Comparison of ENCODE assay signal across 9 cellular contexts in genomic region chr15:33068007-33068441, GRCh38.
DNase-seq lines count a peak whose midpoint lies in the region; ATAC-seq, FAIRE-seq and TF ChIP-seq lines count a peak whose summit lies in the region.
"Had no signal": no experiment of that assay in that cellular context is flagged by ENCODE, and none has a peak within 500 bp of the region (broad histone marks: within the 10 kb centered on the region; RNA-seq: fewer than 3 reads in every experiment).

No MANE protein-coding gene starts in this region.

- H3K4me1 ChIP-seq in upper lobe of right lung, result peaks cover 13% of the 10 kb centered on the region

- H3K4me3 Mint-ChIP-seq in MCF 10A (ENCODE audit: unreplicated experiment), result peak overlapping the region; percentile 67

- H3K9me3 Mint-ChIP-seq in MCF 10A (ENCODE audit: unreplicated experiment), result no peaks in the 10 kb centered on the region

- no TSS peak for BruUV-seq in MCF 10A (replicated peaks; lab: Mats Ljungman, UMichigan)

- CTCF ChIA-PET in MCF 10A (lab: Yijun Ruan, JAX), result interaction anchor here (0.6 to 1.9 kb wide), 13 partner anchors 8 to 778 kb away, joined by 3 to 9 read pairs (median 4); no protein-coding TSS in a partner anchor

- intact Hi-C loops in MCF 10A (cut with micrococcal nuclease), result no loop called here
- intact Hi-C loops in upper lobe of right lung (cut with DNase I), result no loop called here

- no peaks in the 10 kb centered on the region for H3K27me3 ChIP-seq in upper lobe of right lung

- ATAC-seq in upper lobe of right lung, result peak; percentile 89
- no peak for ATAC-seq in GM21786 (IDR thresholded peaks at IDR 0.05; ENCODE audit: unreplicated experiment)

- H3K36me3 Mint-ChIP-seq in MCF 10A (ENCODE audit: insufficient read depth, unreplicated experiment), result peaks cover 4% of the 10 kb centered on the region
- H3K36me3 Mint-ChIP-seq: CD4-positive, CD25-positive, alpha-beta regulatory T cell had no signal

- TF ChIP-seq CTCF in MCF 10A (IDR thresholded peaks at IDR 0.05; ENCODE audit: unreplicated experiment), result no peak
- TF ChIP-seq CTCF in upper lobe of right lung (IDR thresholded peaks at IDR 0.05), result no peak

- peaks cover 28% of the 10 kb centered on the region for H3K4me1 Mint-ChIP-seq in MCF 10A (ENCODE audit: insufficient read depth, unreplicated experiment)

- H3K9me3 ChIP-seq in upper lobe of right lung, result no peaks in the 10 kb centered on the region

- peak overlapping the region; percentile 79 for H3K27ac ChIP-seq in upper lobe of right lung

- POLR2A ChIA-PET in MCF 10A (lab: Yijun Ruan, JAX), result interaction anchor here (0.9 to 1.4 kb wide), 12 partner anchors 11 to 99 kb away, joined by 3 to 6 read pairs (median 4); no protein-coding TSS in a partner anchor

- FAIRE-seq in urothelium cell line (lab: Jason Lieb, UNC), result no peak

- no peaks in the 10 kb centered on the region for H3K36me3 ChIP-seq in upper lobe of right lung

- DNase-seq in SIG-M5 treated with dmso at 0.1 percent for 504 hours (lab: John Stamatoyannopoulos, UW; ENCODE audit: unreplicated experiment) (peak; percentile 41), SIG-M5 (lab: John Stamatoyannopoulos, UW) (no peak), NCI-H526 treated with DMSO at 0.1 percent for 48 hours (lab: John Stamatoyannopoulos, UW) (peak; percentile 49), MCF 10A (ENCODE audit: unreplicated experiment) (peak; percentile 46), medulla oblongata (ENCODE audit: extremely low spot score) (peak; percentile 81), upper lobe of right lung (peak; percentile 90), urothelium cell line (ENCODE audit: low spot score) (no peak)

- H3K4me3 ChIP-seq in upper lobe of right lung, result peak overlapping the region; percentile 39

- H3K27me3 Mint-ChIP-seq in MCF 10A (ENCODE audit: insufficient read depth, unreplicated experiment), result no peaks in the 10 kb centered on the region

- peak overlapping the region; percentile 97 for H3K27ac Mint-ChIP-seq in MCF 10A (ENCODE audit: low read depth, unreplicated experiment)

Comparison
In these comparisons a context has a peak if more than half of its experiments do, and no peak if none do; other contexts are left out.
1. DNase-seq: peak in SIG-M5 treated with dmso at 0.1 percent for 504 hours (single experiment), NCI-H526 treated with DMSO at 0.1 percent for 48 hours (single experiment), MCF 10A (single experiment), medulla oblongata (single experiment) and upper lobe of right lung (single experiment); none in SIG-M5 (single experiment) and urothelium cell line (single experiment).